Comparison of ENCODE assay signal across 26 cellular contexts in genomic region chr2:62277688-62278087, GRCh38.
"Had no signal": no experiment of that assay in that cellular context is flagged by ENCODE, and none has a peak within 500 bp of the region (broad histone marks: within the 10 kb centered on the region; RNA-seq: fewer than 3 reads in every experiment).

No MANE protein-coding gene starts in this region.

- ATAC-seq: effector memory CD8-positive, alpha-beta T cell; foreskin keratinocyte; gastroesophageal sphincter; heart right ventricle; left lobe of liver; mucosa of descending colon; naive thymus-derived CD4-positive, alpha-beta T cell; stimulated activated memory B cell treated with anti-CD40 and anti-IgM and Interleukin-4, amounts not matched to agents 10 μg/mL and 1 μg/mL and 100 μg/mL, for 72 hours; stimulated activated naive CD8-positive, alpha-beta T cell treated with anti-CD3 and anti-CD28 coated beads, Interleukin-15, Interleukin-2, amounts not matched to agents 100 U/mL and 50 U/mL, for 24 hours had no signal

- H3K9me3 ChIP-seq: testis had no signal

- H3K4me2 ChIP-seq: neural progenitor cell had no signal

- H3K4me3 ChIP-seq: esophagus muscularis mucosa, gastroesophageal sphincter, heart right ventricle, lung, mucosa of descending colon, neural progenitor cell, sigmoid colon, testis, tibial artery had no signal

- H3K27ac Mint-ChIP-seq: effector memory CD8-positive, alpha-beta T cell; memory B cell; mesothelial cell of epicardium; naive thymus-derived CD4-positive, alpha-beta T cell; nephron; neural progenitor cell; progenitor cell of endocrine pancreas; stimulated activated memory B cell treated with anti-CD40 and anti-IgM and Interleukin-4, amounts not matched to agents 10 μg/mL and 1 μg/mL and 100 μg/mL, for 72 hours; type B pancreatic cell had no signal

- H3K36me3 ChIP-seq: esophagus muscularis mucosa, gastroesophageal sphincter, heart right ventricle, neural progenitor cell, sigmoid colon, tibial artery had no signal

- H3K4me3 Mint-ChIP-seq: effector memory CD8-positive, alpha-beta T cell; memory B cell; mesothelial cell of epicardium; naive thymus-derived CD4-positive, alpha-beta T cell; nephron; neural progenitor cell; stimulated activated memory B cell treated with anti-CD40 and anti-IgM and Interleukin-4, amounts not matched to agents 10 μg/mL and 1 μg/mL and 100 μg/mL, for 72 hours; type B pancreatic cell had no signal

- H3K27me3 ChIP-seq: esophagus muscularis mucosa, gastroesophageal sphincter, heart right ventricle, neural progenitor cell, sigmoid colon, testis, tibial artery had no signal

- H3K27me3 Mint-ChIP-seq: effector memory CD8-positive, alpha-beta T cell; memory B cell; progenitor cell of endocrine pancreas; stimulated activated memory B cell treated with anti-CD40 and anti-IgM and Interleukin-4, amounts not matched to agents 10 μg/mL and 1 μg/mL and 100 μg/mL, for 72 hours; type B pancreatic cell had no signal

- H3K4me1 ChIP-seq: foreskin keratinocyte, gastroesophageal sphincter, neural progenitor cell, parathyroid adenoma, sigmoid colon, testis, tibial artery had no signal

- H3K79me2 ChIP-seq: parathyroid adenoma had no signal

- DNase-seq: cortex of kidney; effector memory CD8-positive, alpha-beta T cell; foreskin keratinocyte; heart right ventricle; hypothalamus; mucosa of descending colon; naive thymus-derived CD4-positive, alpha-beta T cell; sigmoid colon; stimulated activated CD4-positive, alpha-beta T cell treated with anti-CD3 and anti-CD28 coated beads, Interleukin-4, amount 100 ng/mL, for 4 hours; stimulated activated naive CD8-positive, alpha-beta T cell treated with anti-CD3 and anti-CD28 coated beads, Interleukin-15, Interleukin-2, amounts not matched to agents 100 U/mL and 50 U/mL, for 24 hours; substantia nigra; testis; tibial artery had no signal

- H2AFZ ChIP-seq: neural progenitor cell, parathyroid adenoma had no signal

- H3K27ac ChIP-seq: epithelial cell of prostate, esophagus muscularis mucosa, foreskin keratinocyte, gastroesophageal sphincter, heart right ventricle, neural progenitor cell, parathyroid adenoma, sigmoid colon, testis, tibial artery had no signal

- H3K4me1 Mint-ChIP-seq: memory B cell; naive thymus-derived CD4-positive, alpha-beta T cell; nephron; neural progenitor cell; stimulated activated memory B cell treated with anti-CD40 and anti-IgM and Interleukin-4, amounts not matched to agents 10 μg/mL and 1 μg/mL and 100 μg/mL, for 72 hours had no signal

- H3K9ac ChIP-seq: neural progenitor cell, parathyroid adenoma had no signal
